11 cellular contexts compared by ENCODE assay signal in the genomic region with DNA sequence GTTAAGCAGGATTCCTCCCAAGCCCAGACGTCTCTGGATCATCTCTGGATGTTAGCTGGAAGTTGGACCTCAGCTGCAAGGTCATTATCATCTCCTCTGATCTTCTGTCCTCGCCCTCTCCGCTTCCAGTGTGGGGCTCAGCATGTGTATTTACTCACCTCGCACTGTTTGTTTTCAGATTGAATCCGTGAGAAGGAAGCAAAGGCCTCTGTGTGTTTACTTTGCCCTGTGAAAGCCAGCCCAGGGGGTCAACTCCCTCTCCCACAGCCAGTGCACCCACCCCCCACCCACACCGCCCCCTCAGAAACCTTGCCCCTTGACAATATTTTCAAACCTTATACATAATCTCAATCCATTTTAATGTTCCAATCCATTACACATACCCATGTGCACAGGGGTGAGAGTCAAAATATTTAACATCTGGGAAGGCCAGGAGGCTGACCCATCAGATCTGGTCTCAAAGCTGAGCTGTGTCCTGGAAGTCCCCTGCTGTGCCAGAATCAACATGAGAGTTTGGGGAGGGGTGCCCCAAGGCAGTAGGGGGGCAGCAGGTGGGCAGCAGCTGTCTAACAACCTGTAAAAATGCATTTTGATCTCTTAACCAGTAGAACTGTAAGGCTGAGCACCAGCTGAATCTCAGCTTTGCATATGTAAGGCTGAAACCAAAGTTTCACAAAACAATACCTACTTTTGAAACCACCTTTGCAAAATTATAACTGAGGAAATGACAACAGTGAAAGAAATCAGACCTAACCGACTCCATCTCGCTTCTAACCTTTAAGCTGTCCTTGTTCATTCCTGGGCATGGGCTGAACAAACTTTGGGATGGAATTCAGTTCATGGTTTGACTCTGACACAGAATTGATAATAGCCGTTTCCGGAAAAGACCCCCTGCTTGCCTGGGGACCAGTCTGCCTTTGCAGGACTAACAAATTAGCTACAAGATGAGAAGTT.
DNase-seq lines count a peak whose midpoint lies in the region; ATAC-seq lines count a peak whose summit lies in the region.
"Had no signal": no experiment of that assay in that cellular context is flagged by ENCODE, and none has a peak within 500 bp of the region (broad histone marks: within the 10 kb centered on the region; RNA-seq: fewer than 3 reads in every experiment).

No MANE protein-coding gene starts in this region.

- H3K4me2 ChIP-seq in mesendoderm (ENCODE audit: low read length): no peak overlapping the region

- H2BK120ac ChIP-seq in mesendoderm (ENCODE audit: low read depth, low read length): no peak overlapping the region

- no peak overlapping the region for H3K4ac ChIP-seq in mesendoderm (ENCODE audit: low read depth, low read length)

- no peaks in the 10 kb centered on the region for H3K4me1 Mint-ChIP-seq in immature natural killer cell
- H3K4me1 Mint-ChIP-seq: activated naive CD4-positive, alpha-beta T cell treated with anti-CD3 and anti-CD28 coated beads, Interleukin-2, amount 50 U/mL, for 24 hours; naive B cell had no signal

- peaks cover 0 to 5% (median 2%) of the 10 kb centered on the region in 3 donors for H3K27me3 Mint-ChIP-seq in immature natural killer cell (ENCODE audit: low read depth in 3 of 3)

- H3K4me1 ChIP-seq in mesendoderm (ENCODE audit: control insufficient read depth, low read depth, low read length): peaks cover 6% of the 10 kb centered on the region

- H4K8ac ChIP-seq in mesendoderm (ENCODE audit: low read depth, low read length): no peak overlapping the region

- no peaks in the 10 kb centered on the region for H3K79me2 ChIP-seq in mesendoderm (ENCODE audit: control insufficient read depth, insufficient read depth, low read length)

- no peak overlapping the region for H3K4me3 ChIP-seq in mesendoderm (ENCODE audit: low read length)

- no peaks in the 10 kb centered on the region for H3K79me1 ChIP-seq in mesendoderm (ENCODE audit: low read length)

- DNase-seq in NCI-H1930 (lab: John Stamatoyannopoulos, UW) (peak; percentile 58 to 74), mesendoderm (peak; percentile 74), immature natural killer cell (no peak), cortex of kidney (lab: John Stamatoyannopoulos, UW) (no peak), DMS79 (lab: John Stamatoyannopoulos, UW) (no peak)
- no peak for DNase-seq in activated CD4-positive, alpha-beta T cell treated with anti-CD3 and anti-CD28 coated beads for 1 hour
- DNase-seq: naive B cell had no signal

- peak overlapping the region; percentile 53 for H3K56ac ChIP-seq in mesendoderm (ENCODE audit: low read length)

- no peaks in the 10 kb centered on the region for H3K36me3 Mint-ChIP-seq in immature natural killer cell
- H3K36me3 Mint-ChIP-seq: activated naive CD4-positive, alpha-beta T cell treated with anti-CD3 and anti-CD28 coated beads, Interleukin-2, amount 50 U/mL, for 24 hours; naive B cell had no signal

- H3K27me3 ChIP-seq in mesendoderm (ENCODE audit: insufficient read depth, low read length, poor library complexity): no peaks in the 10 kb centered on the region

- H3K9ac ChIP-seq in mesendoderm (ENCODE audit: low read length): no peak overlapping the region

- WGBS in mesendoderm (ENCODE audit: extremely low coverage, insufficient coverage, low lambda C conversion rate): no CpG with 5 or more reads among the region's 10 CpGs

- ATAC-seq in GM18907 (IDR thresholded peaks at IDR 0.05; ENCODE audit: unreplicated experiment) (peak; percentile 80), HG02623 (IDR thresholded peaks at IDR 0.05; ENCODE audit: unreplicated experiment) (peak; percentile 71)
- ATAC-seq: esophagus mucosa had no signal

- no peak overlapping the region for H2AK5ac ChIP-seq in mesendoderm (ENCODE audit: low read length)

- H3K23ac ChIP-seq in mesendoderm (ENCODE audit: low read length): no peak overlapping the region

- H3K9me3 Mint-ChIP-seq in immature natural killer cell: no peaks in the 10 kb centered on the region
- H3K9me3 Mint-ChIP-seq: activated naive CD4-positive, alpha-beta T cell treated with anti-CD3 and anti-CD28 coated beads, Interleukin-2, amount 50 U/mL, for 24 hours had no signal

- H3K36me3 ChIP-seq in mesendoderm (ENCODE audit: control insufficient read depth, insufficient read depth, low read length): no peaks in the 10 kb centered on the region

- H3K18ac ChIP-seq in mesendoderm (ENCODE audit: low read length): peak overlapping the region; percentile 43

- peak overlapping the region; percentile 4 for H2BK15ac ChIP-seq in mesendoderm (replicated peaks; ENCODE audit: low read depth)

- no peak overlapping the region for H3K27ac Mint-ChIP-seq in immature natural killer cell
- H3K27ac Mint-ChIP-seq: activated naive CD4-positive, alpha-beta T cell treated with anti-CD3 and anti-CD28 coated beads, Interleukin-2, amount 50 U/mL, for 24 hours; naive B cell had no signal

- H2BK5ac ChIP-seq in mesendoderm (ENCODE audit: low read length): no peak overlapping the region

- H3K4me3 Mint-ChIP-seq in immature natural killer cell: no peak overlapping the region
- H3K4me3 Mint-ChIP-seq: activated naive CD4-positive, alpha-beta T cell treated with anti-CD3 and anti-CD28 coated beads, Interleukin-2, amount 50 U/mL, for 24 hours; naive B cell had no signal

- peak overlapping the region; percentile 86 for H3K27ac ChIP-seq in mesendoderm (ENCODE audit: low read depth, low read length)

- H4K5ac ChIP-seq in mesendoderm (ENCODE audit: low read length): no peak overlapping the region

Comparison
In these comparisons a context has a peak if more than half of its experiments do, and no peak if none do; other contexts are left out.
1. DNase-seq: peak in NCI-H1930 (2 of 2) and mesendoderm (single experiment); none in immature natural killer cell (0 of 3), cortex of kidney (single experiment), activated CD4-positive, alpha-beta T cell treated with anti-CD3 and anti-CD28 coated beads for 1 hour (single experiment) and DMS79 (single experiment).